ENCODE assay signal across 25 cellular contexts in the genomic region with DNA sequence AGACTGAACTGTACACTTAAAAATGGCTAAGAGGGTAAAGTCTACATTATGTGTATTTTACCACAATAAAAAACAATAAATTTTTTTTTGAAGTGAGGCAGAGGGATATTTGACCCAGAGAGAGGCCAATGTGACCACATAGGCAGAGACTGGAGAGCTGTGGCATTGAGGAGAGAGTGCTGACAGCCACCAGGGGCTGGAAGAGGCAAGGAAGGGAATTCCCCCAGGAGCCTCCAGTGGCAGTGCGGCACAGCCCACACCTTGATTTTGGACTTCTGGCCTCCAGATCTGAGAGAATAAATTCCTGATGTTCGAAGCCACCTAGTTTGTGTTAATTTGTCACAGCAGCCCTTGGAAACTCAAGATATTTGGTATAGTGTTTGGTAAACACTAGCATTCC. TPM values are rescaled to one million over a fixed set of nuclear protein-coding genes. Genes with fewer than 3 reads are reported as not detected.
DNase-seq lines count a peak whose midpoint lies in the region; ATAC-seq and TF ChIP-seq lines count a peak whose summit lies in the region.
"Had no signal": no experiment of that assay in that cellular context is flagged by ENCODE, and none has a peak within 500 bp of the region (broad histone marks: within the 10 kb centered on the region; RNA-seq: fewer than 3 reads in every experiment).

No MANE protein-coding gene starts in this region.

- DNase-seq in natural killer cell treated with Interleukin-12 subunit alpha and Interleukin-12 subunit beta and Interleukin-15 and Interleukin-18, amount 100 ng/mL, for 72 hours (ENCODE audit: low spot score) = peak; percentile 15
- DNase-seq in natural killer cell (no peak), choroid plexus epithelial cell (ENCODE audit: low read depth) (no peak), kidney epithelial cell (ENCODE audit: low read depth) (no peak), SIG-M5 (lab: John Stamatoyannopoulos, UW) (no peak), GM19238 (ENCODE audit: insufficient read length, low spot score) (no peak), NCI-H748 treated with DMSO at 0.1 percent for 48 hours (lab: John Stamatoyannopoulos, UW) (no peak)
- DNase-seq: activated CD4-positive, alpha-beta memory T cell treated with anti-CD3 and anti-CD28 coated beads, Interleukin-2, amount 10 ng/mL, durations not matched to agents 7 days and 5 days; activated CD4-positive, alpha-beta T cell treated with anti-CD3 and anti-CD28 coated beads for 1 hour; activated naive CD4-positive, alpha-beta T cell treated with anti-CD3 and anti-CD28 coated beads for 36 hours; glutamatergic neuron; naive B cell; NCI-H1092 treated with DMSO at 0.1 percent for 48 hours; NCI-H187; NCI-H524; PC-9; substantia nigra; T-helper 2 cell; trophoblast cell had no signal

- peaks cover 6 to 8% of the 10 kb centered on the region in 2 donors for H3K4me1 Mint-ChIP-seq in natural killer cell treated with Interleukin-12 subunit alpha and Interleukin-12 subunit beta and Interleukin-15 and Interleukin-18, amount 100 ng/mL, for 72 hours (ENCODE audit: low read depth in 2 of 2)
- peaks cover 7% of the 10 kb centered on the region in 2 donors for H3K4me1 Mint-ChIP-seq in natural killer cell
- H3K4me1 Mint-ChIP-seq in stimulated activated memory B cell treated with anti-CD40 and anti-IgM and Interleukin-4, amounts not matched to agents 10 μg/mL and 1 μg/mL and 100 μg/mL, for 72 hours = no peaks in the 10 kb centered on the region
- H3K4me1 Mint-ChIP-seq: naive B cell; stimulated activated effector memory CD8-positive, alpha-beta T cell treated with anti-CD3 and anti-CD28 coated beads, Interleukin-12 subunit alpha, Interleukin-12 subunit beta, amount 100 ng/mL, for 72 hours had no signal

- no peak for ATAC-seq in natural killer cell treated with Interleukin-12 subunit alpha and Interleukin-12 subunit beta and Interleukin-15 and Interleukin-18, amount 100 ng/mL, for 72 hours
- no peak for ATAC-seq in natural killer cell
- no peak for ATAC-seq in stimulated activated memory B cell treated with anti-CD40 and anti-IgM and Interleukin-4, amounts not matched to agents 10 μg/mL and 1 μg/mL and 100 μg/mL, for 72 hours
- ATAC-seq: Right ventricle myocardium inferior; stimulated activated effector memory CD8-positive, alpha-beta T cell treated with anti-CD3 and anti-CD28 coated beads, Interleukin-12 subunit alpha, Interleukin-12 subunit beta, amount 100 ng/mL, for 72 hours had no signal

- H3K36me3 Mint-ChIP-seq in natural killer cell treated with Interleukin-12 subunit alpha and Interleukin-12 subunit beta and Interleukin-15 and Interleukin-18, amount 100 ng/mL, for 72 hours = no peaks in the 10 kb centered on the region
- H3K36me3 Mint-ChIP-seq in natural killer cell = no peaks in the 10 kb centered on the region
- peaks cover 4% of the 10 kb centered on the region for H3K36me3 Mint-ChIP-seq in stimulated activated memory B cell treated with anti-CD40 and anti-IgM and Interleukin-4, amounts not matched to agents 10 μg/mL and 1 μg/mL and 100 μg/mL, for 72 hours
- H3K36me3 Mint-ChIP-seq: mesothelial cell of epicardium; naive B cell; stimulated activated effector memory CD8-positive, alpha-beta T cell treated with anti-CD3 and anti-CD28 coated beads, Interleukin-12 subunit alpha, Interleukin-12 subunit beta, amount 100 ng/mL, for 72 hours had no signal

- H3K27me3 Mint-ChIP-seq in natural killer cell treated with Interleukin-12 subunit alpha and Interleukin-12 subunit beta and Interleukin-15 and Interleukin-18, amount 100 ng/mL, for 72 hours = peaks cover 9 to 22% of the 10 kb centered on the region in 2 donors
- peaks cover 11 to 15% of the 10 kb centered on the region in 2 donors for H3K27me3 Mint-ChIP-seq in natural killer cell (ENCODE audit: low read depth in 2 of 2)
- H3K27me3 Mint-ChIP-seq in stimulated activated memory B cell treated with anti-CD40 and anti-IgM and Interleukin-4, amounts not matched to agents 10 μg/mL and 1 μg/mL and 100 μg/mL, for 72 hours = peaks cover 10% of the 10 kb centered on the region

- intact Hi-C loops in natural killer cell (cut with micrococcal nuclease) = no loop called here

- H3K4me3 Mint-ChIP-seq in natural killer cell treated with Interleukin-12 subunit alpha and Interleukin-12 subunit beta and Interleukin-15 and Interleukin-18, amount 100 ng/mL, for 72 hours = no peak overlapping the region
- no peak overlapping the region for H3K4me3 Mint-ChIP-seq in natural killer cell
- no peak overlapping the region for H3K4me3 Mint-ChIP-seq in stimulated activated memory B cell treated with anti-CD40 and anti-IgM and Interleukin-4, amounts not matched to agents 10 μg/mL and 1 μg/mL and 100 μg/mL, for 72 hours
- H3K4me3 Mint-ChIP-seq: activated CD4-positive, alpha-beta memory T cell treated with anti-CD3 and anti-CD28 coated beads, Interleukin-2, amount 10 ng/mL, durations not matched to agents 7 days and 5 days; activated naive CD4-positive, alpha-beta T cell treated with anti-CD3 and anti-CD28 coated beads for 36 hours; mesothelial cell of epicardium; naive B cell; stimulated activated effector memory CD8-positive, alpha-beta T cell treated with anti-CD3 and anti-CD28 coated beads, Interleukin-12 subunit alpha, Interleukin-12 subunit beta, amount 100 ng/mL, for 72 hours had no signal

- H3K4me3 ChIP-seq in choroid plexus epithelial cell (ENCODE audit: low read depth, low read length) (no peak overlapping the region), kidney epithelial cell (ENCODE audit: low read depth, low read length) (no peak overlapping the region)
- H3K4me3 ChIP-seq: PC-9 had no signal

- TF ChIP-seq CTCF in natural killer cell (IDR thresholded peaks at IDR 0.05) (no peak), choroid plexus epithelial cell (conservative IDR thresholded peaks at IDR 0.05; ENCODE audit: low read depth, low read length) (peak; percentile 51), kidney epithelial cell (IDR thresholded peaks at IDR 0.05; ENCODE audit: insufficient read depth, low read length, poor library complexity, severe bottlenecking) (peak; percentile 70)

- H3K36me3 ChIP-seq in kidney epithelial cell (ENCODE audit: control insufficient read depth, insufficient read depth, low read length) = no peaks in the 10 kb centered on the region

- H3K27me3 ChIP-seq in kidney epithelial cell (ENCODE audit: control insufficient read depth, insufficient read depth, low read length) = no peaks in the 10 kb centered on the region

- H3K27ac Mint-ChIP-seq in natural killer cell treated with Interleukin-12 subunit alpha and Interleukin-12 subunit beta and Interleukin-15 and Interleukin-18, amount 100 ng/mL, for 72 hours = no peak overlapping the region
- H3K27ac Mint-ChIP-seq in natural killer cell = no peak overlapping the region
- no peak overlapping the region for H3K27ac Mint-ChIP-seq in stimulated activated memory B cell treated with anti-CD40 and anti-IgM and Interleukin-4, amounts not matched to agents 10 μg/mL and 1 μg/mL and 100 μg/mL, for 72 hours
- H3K27ac Mint-ChIP-seq: activated CD4-positive, alpha-beta memory T cell treated with anti-CD3 and anti-CD28 coated beads, Interleukin-2, amount 10 ng/mL, durations not matched to agents 7 days and 5 days; activated naive CD4-positive, alpha-beta T cell treated with anti-CD3 and anti-CD28 coated beads for 36 hours; mesothelial cell of epicardium; stimulated activated effector memory CD8-positive, alpha-beta T cell treated with anti-CD3 and anti-CD28 coated beads, Interleukin-12 subunit alpha, Interleukin-12 subunit beta, amount 100 ng/mL, for 72 hours had no signal

- H3K9me3 Mint-ChIP-seq in natural killer cell treated with Interleukin-12 subunit alpha and Interleukin-12 subunit beta and Interleukin-15 and Interleukin-18, amount 100 ng/mL, for 72 hours = no peaks in the 10 kb centered on the region
- no peaks in the 10 kb centered on the region for H3K9me3 Mint-ChIP-seq in natural killer cell
- H3K9me3 Mint-ChIP-seq in stimulated activated memory B cell treated with anti-CD40 and anti-IgM and Interleukin-4, amounts not matched to agents 10 μg/mL and 1 μg/mL and 100 μg/mL, for 72 hours = peaks cover 4% of the 10 kb centered on the region
- H3K9me3 Mint-ChIP-seq: mesothelial cell of epicardium; stimulated activated effector memory CD8-positive, alpha-beta T cell treated with anti-CD3 and anti-CD28 coated beads, Interleukin-12 subunit alpha, Interleukin-12 subunit beta, amount 100 ng/mL, for 72 hours had no signal

RNA-seq across cellular contexts. Expression of gene ANKRD29, which starts 22.7 kb away (rescaled TPM):
- total RNA-seq in natural killer cell treated with Interleukin-12 subunit alpha and Interleukin-12 subunit beta and Interleukin-15 and Interleukin-18, amount 100 ng/mL, for 72 hours = not detected
- total RNA-seq in natural killer cell = under 1 TPM in 2 of 3 donors, not detected in 1; 0.35 to 0.45 TPM
- total RNA-seq in kidney epithelial cell = 0.27 and 0.58 TPM in 2 replicates
- total RNA-seq: activated CD4-positive, alpha-beta memory T cell treated with anti-CD3 and anti-CD28 coated beads, Interleukin-2, amount 10 ng/mL, durations not matched to agents 7 days and 5 days; activated naive CD4-positive, alpha-beta T cell treated with anti-CD3 and anti-CD28 coated beads for 36 hours; G401; HT1080 had no signal

RNA-seq across cellular contexts. Expression of gene LAMA3, which starts 49.2 kb away (rescaled TPM):
- total RNA-seq in natural killer cell treated with Interleukin-12 subunit alpha and Interleukin-12 subunit beta and Interleukin-15 and Interleukin-18, amount 100 ng/mL, for 72 hours = under 1 TPM; 0.10 to 0.11 TPM
- total RNA-seq in natural killer cell (not detected), kidney epithelial cell (126 TPM in 2 replicates)

RNA-seq across cellular contexts. Expression of gene NPC1, which starts 53.7 kb away (rescaled TPM):
- total RNA-seq in natural killer cell treated with Interleukin-12 subunit alpha and Interleukin-12 subunit beta and Interleukin-15 and Interleukin-18, amount 100 ng/mL, for 72 hours = 10 to 100 TPM; 87.6 to 88.3 TPM
- total RNA-seq in natural killer cell (100 to 1,000 TPM; 143 to 203 (median 173) TPM), kidney epithelial cell (111 and 123 TPM in 2 replicates)

Comparison
In these comparisons a context has a peak if more than half of its experiments do, and no peak if none do; other contexts are left out.
1. RNA of gene LAMA3, which starts 49.2 kb away (total RNA-seq): 126 TPM in kidney epithelial cell; not detected in natural killer cell and 0.10 to 0.11 TPM in natural killer cell treated with Interleukin-12 subunit alpha and Interleukin-12 subunit beta and Interleukin-15 and Interleukin-18, amount 100 ng/mL, for 72 hours; every median in the first group is over 100 times any median in the second.